1 cellular context compared by ENCODE assay signal in genomic region chr16:67936124-67936875, GRCh38.
TF ChIP-seq lines count a peak whose summit lies in the region.

Gene PSMB10, minus strand, starts transcription at chr16:67936850. Its CDS starts 101 bp downstream, at chr16:67936749.

TF ChIP-seq in GM12878, 131 proteins besides CTCF, POLR2A, EP300 and RAD21 (continued from another document and continues in another):
- 0 out of 2 replicates have a peak, but pooled peaks have one; percentile 16 for TF ChIP-seq ZNF687 (IDR thresholded peaks at IDR 0.05)
- TF ChIP-seq CBFB (IDR thresholded peaks at IDR 0.05; ENCODE audit: low read depth), result no peak
- no peak for TF ChIP-seq ZBTB4 (CRISPR knock-in tag; IDR thresholded peaks at IDR 0.05)
- peak; percentile 39; the same call in 1 of the 2 replicates for TF ChIP-seq HCFC1 (IDR thresholded peaks at IDR 0.05; ENCODE audit: low read length)
- 0 out of 2 replicates have a peak, but pooled peaks have one; percentile 13 for TF ChIP-seq RELB (IDR thresholded peaks at IDR 0.05; ENCODE audit: low read depth)
- no peak for TF ChIP-seq MTA2 (IDR thresholded peaks at IDR 0.05; ENCODE audit: low read depth)
- TF ChIP-seq HDAC6 (IDR thresholded peaks at IDR 0.05; ENCODE audit: unreplicated experiment), result no peak
- peak; percentile 3 for TF ChIP-seq BCL3 (IDR thresholded peaks at IDR 0.05; ENCODE audit: borderline replicate concordance, insufficient read depth, low read depth, low read length, poor library complexity, severe bottlenecking)
- TF ChIP-seq RUNX3 (IDR thresholded peaks at IDR 0.05; ENCODE audit: low read length), result no peak
- no peak for TF ChIP-seq RELA (IDR thresholded peaks at IDR 0.05; ENCODE audit: borderline replicate concordance, partially characterized antibody)
- TF ChIP-seq USF1 (IDR thresholded peaks at IDR 0.05; ENCODE audit: borderline replicate concordance, extremely low read length, insufficient read depth, low read depth, low read length), result no peak
- no peak for TF ChIP-seq SRF (IDR thresholded peaks at IDR 0.05; ENCODE audit: low read depth in 2 of 2, low read length in 2 of 2)
- TF ChIP-seq CREB1 (IDR thresholded peaks at IDR 0.05; ENCODE audit: low read depth), result peak; percentile 27; the same call in 1 of the 2 replicates
- peak in 1 of 2 experiments; percentile 60; a peak in 1 of 4 replicates for TF ChIP-seq ETV6 (conservative IDR thresholded peaks at IDR 0.05 in 1 of 2, IDR thresholded peaks at IDR 0.05 in 1 of 2; ENCODE audit: borderline replicate concordance in 1 of 2, low read depth in 1 of 2)
- no peak for TF ChIP-seq JUNB (IDR thresholded peaks at IDR 0.05)
- 0 out of 2 replicates have a peak, but pooled peaks have one; percentile 37 for TF ChIP-seq STAT1 (conservative IDR thresholded peaks at IDR 0.05)
- no peak for TF ChIP-seq ZNF384 (IDR thresholded peaks at IDR 0.05; ENCODE audit: borderline replicate concordance, low read depth, low read length)
- TF ChIP-seq NBN (IDR thresholded peaks at IDR 0.05), result no peak
- TF ChIP-seq ZNF274 (IDR thresholded peaks at IDR 0.05; ENCODE audit: insufficient read depth, insufficient read length), result no peak
- TF ChIP-seq CEBPB (IDR thresholded peaks at IDR 0.05; ENCODE audit: borderline replicate concordance in 1 of 2, low read depth in 2 of 2, low read length in 2 of 2), result no peak
- TF ChIP-seq TARDBP (IDR thresholded peaks at IDR 0.05; ENCODE audit: borderline replicate concordance), result no peak
- no peak for TF ChIP-seq SP1 (IDR thresholded peaks at IDR 0.05; ENCODE audit: low read depth, low read length)
- TF ChIP-seq CEBPZ (IDR thresholded peaks at IDR 0.05; ENCODE audit: low read depth, low read length), result no peak
- TF ChIP-seq HDGF (IDR thresholded peaks at IDR 0.05), result no peak
- TF ChIP-seq NR2F1 (conservative IDR thresholded peaks at IDR 0.05), result no peak
- peak; percentile 63 for TF ChIP-seq CHD2 (IDR thresholded peaks at IDR 0.05; ENCODE audit: borderline replicate concordance, low read depth, low read length)
- no peak for TF ChIP-seq ZNF622 (IDR thresholded peaks at IDR 0.05)
- TF ChIP-seq MTA3 (IDR thresholded peaks at IDR 0.05; ENCODE audit: borderline replicate concordance, low read length), result peak; percentile 33; the same call in 1 of the 2 replicates
- no peak for TF ChIP-seq RCOR1 (conservative IDR thresholded peaks at IDR 0.05; ENCODE audit: low read depth, low read length)
- TF ChIP-seq NKRF (conservative IDR thresholded peaks at IDR 0.05), result peak; percentile 31; the same call in 1 of the 2 replicates
- no peak for TF ChIP-seq CBX3 (IDR thresholded peaks at IDR 0.05; ENCODE audit: borderline replicate concordance, low read depth)
- no peak for TF ChIP-seq FOXM1 (IDR thresholded peaks at IDR 0.05; ENCODE audit: low read depth, low read length)
- no peak for TF ChIP-seq POU2F2 (IDR thresholded peaks at IDR 0.05; ENCODE audit: borderline replicate concordance, low read depth, low read length)
- 0 out of 2 replicates have a peak, but pooled peaks have one; percentile 40 for TF ChIP-seq WRNIP1 (IDR thresholded peaks at IDR 0.05; ENCODE audit: borderline replicate concordance, low read depth, low read length)
- TF ChIP-seq EGR1 (IDR thresholded peaks at IDR 0.05; ENCODE audit: borderline replicate concordance in 1 of 2, low read depth in 2 of 2, low read length in 2 of 2), result 0 out of 3 replicates have a peak, but pooled peaks of 1 of the 2 experiments have one; percentile 2
- TF ChIP-seq LARP7 (IDR thresholded peaks at IDR 0.05), result peak; percentile 73
- TF ChIP-seq BHLHE40 (IDR thresholded peaks at IDR 0.05; ENCODE audit: borderline replicate concordance in 1 of 2, low read depth in 2 of 2, low read length in 1 of 2), result peak in 1 of 2 experiments; percentile 40; a peak in 1 of 4 replicates
- TF ChIP-seq ZBTB40 (IDR thresholded peaks at IDR 0.05; ENCODE audit: borderline replicate concordance), result no peak
- no peak for TF ChIP-seq IKZF2 (IDR thresholded peaks at IDR 0.05)
